1 cellular context compared by ENCODE assay signal in the genomic region with DNA sequence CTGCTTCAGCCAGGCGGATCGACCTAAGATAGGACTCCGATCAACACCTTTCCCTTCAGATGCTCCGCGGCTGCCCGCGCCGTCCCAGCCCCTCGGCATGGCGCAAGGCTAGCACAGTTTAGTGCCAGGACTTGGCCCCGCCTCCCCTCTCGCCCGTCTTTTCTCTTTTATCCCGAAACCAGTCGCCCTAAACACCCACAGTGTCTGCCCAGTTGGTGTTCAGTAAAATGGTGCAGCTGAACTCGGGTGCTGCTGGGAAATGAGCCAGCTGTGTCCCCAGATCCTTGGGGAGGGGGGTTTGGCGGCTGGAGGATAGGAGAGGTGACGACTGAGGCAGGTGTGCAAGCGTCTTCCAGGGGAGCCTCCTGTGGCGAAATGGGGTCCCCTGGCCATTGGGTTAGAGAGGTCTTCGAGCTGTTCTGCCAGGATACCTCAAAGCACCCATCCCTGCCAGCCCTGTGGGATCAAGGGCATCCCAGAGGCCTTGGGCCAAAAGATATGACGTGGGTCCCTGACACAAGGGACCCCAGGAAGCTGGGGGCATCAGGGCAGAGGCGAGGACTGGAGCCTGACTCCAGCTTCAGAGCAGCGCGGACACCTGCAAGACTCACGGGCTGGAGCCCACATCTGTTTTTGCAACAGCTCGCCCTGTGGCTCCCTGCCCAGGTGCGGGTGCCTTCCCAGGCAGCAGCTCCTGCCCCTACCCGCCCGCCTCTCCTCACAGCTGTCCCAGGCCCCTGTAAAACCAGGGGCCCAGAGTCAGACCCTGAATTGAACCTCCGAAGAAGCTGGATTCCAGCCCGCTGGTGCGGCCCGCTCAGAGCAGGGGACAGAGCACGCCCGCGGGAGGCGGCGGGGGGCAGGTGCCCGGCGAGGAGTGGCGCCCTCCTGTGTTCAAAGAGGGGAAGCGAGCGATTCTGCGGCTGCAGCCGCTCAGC.
TF ChIP-seq lines count a peak whose summit lies in the region.

No MANE protein-coding gene starts in this region.

TF ChIP-seq in IMR-90, 13 proteins besides CTCF, POLR2A, EP300 and RAD21:
- TF ChIP-seq MXI1 (IDR thresholded peaks at IDR 0.05; ENCODE audit: borderline replicate concordance, low read depth, low read length) (no peak), MAZ (IDR thresholded peaks at IDR 0.05; ENCODE audit: borderline replicate concordance, low read depth, low read length) (peak; percentile 56; the same call in 1 of the 2 replicates), SMC3 (IDR thresholded peaks at IDR 0.05; ENCODE audit: low read depth, low read length) (peak; percentile 53), FOS (IDR thresholded peaks at IDR 0.05; ENCODE audit: low read depth, low read length) (no peak)
